Comparison of ENCODE assay signal across 9 cellular contexts in genomic region chr7:66050990-66051424, GRCh38. TPM values are rescaled to one million over a fixed set of nuclear protein-coding genes. Genes with fewer than 3 reads are reported as not detected.
DNase-seq lines count a peak whose midpoint lies in the region; ATAC-seq, FAIRE-seq and TF ChIP-seq lines count a peak whose summit lies in the region.
"Had no signal": no experiment of that assay in that cellular context is flagged by ENCODE, and none has a peak within 500 bp of the region (broad histone marks: within the 10 kb centered on the region; RNA-seq: fewer than 3 reads in every experiment).

No MANE protein-coding gene starts in this region.

- no peaks in the 10 kb centered on the region for H3K79me2 ChIP-seq in smooth muscle cell (ENCODE audit: low read depth)

- FAIRE-seq in H54 (lab: Jason Lieb, UNC) (no peak), RCC 7860 (lab: Jason Lieb, UNC) (peak; percentile 76)

- peaks cover 3% of the 10 kb centered on the region for H3F3A ChIP-seq in smooth muscle cell (ENCODE audit: low read depth)

- TF ChIP-seq CTCF in fibroblast of the aortic adventitia (IDR thresholded peaks at IDR 0.05; ENCODE audit: insufficient read depth, low read length) = no peak
- TF ChIP-seq CTCF in smooth muscle cell (IDR thresholded peaks at IDR 0.05; ENCODE audit: borderline replicate concordance, insufficient read depth, poor library complexity, severe bottlenecking) = no peak
- no peak for TF ChIP-seq CTCF in transverse colon (IDR thresholded peaks at IDR 0.05)

- H3K4me1 ChIP-seq in smooth muscle cell (ENCODE audit: low read depth) (no peaks in the 10 kb centered on the region), transverse colon (peaks cover 0 to 6% (median 0%) of the 10 kb centered on the region in 4 donors)

- no peak for ATAC-seq in GM21360 (IDR thresholded peaks at IDR 0.05; ENCODE audit: unreplicated experiment)
- no peak for ATAC-seq in GM18870 (IDR thresholded peaks at IDR 0.05; ENCODE audit: unreplicated experiment)

- H3K4me3 ChIP-seq in fibroblast of the aortic adventitia (ENCODE audit: low read depth, low read length) = no peak overlapping the region
- no peak overlapping the region for H3K4me3 ChIP-seq in smooth muscle cell
- no peak overlapping the region for H3K4me3 ChIP-seq in transverse colon

- H3K9ac ChIP-seq in smooth muscle cell (ENCODE audit: low read depth) = no peak overlapping the region

- H3K36me3 ChIP-seq in smooth muscle cell (ENCODE audit: low read depth) (no peaks in the 10 kb centered on the region), transverse colon (no peaks in the 10 kb centered on the region)

- in situ Hi-C loops in transverse colon (cut with MboI; ENCODE audit: low pct_ligation_motif_present in 1 of 4, low pct_unique_long_range_greater_than_20kb in 1 of 4, low sequenced_read_pairs in 3 of 4) = no loop called here

- 22% methylated on average over 2 of the region's 2 CpGs for WGBS in smooth muscle cell (ENCODE audit: low lambda C conversion rate)
- 75 to 76% methylated on average over 1 to 2 of the region's 2 CpGs for WGBS in transverse colon (ENCODE audit: low coverage in 1 of 2), 2 donors

- H3K4me2 ChIP-seq in smooth muscle cell = no peak overlapping the region

- TF ChIP-seq POLR2A in H54 (IDR thresholded peaks at IDR 0.05; ENCODE audit: low read depth, low read length) (no peak), transverse colon (IDR thresholded peaks at IDR 0.05) (no peak)

- H3K27me3 ChIP-seq in smooth muscle cell (ENCODE audit: low read depth) (no peaks in the 10 kb centered on the region), transverse colon (no peaks in the 10 kb centered on the region)

- intact Hi-C loops in transverse colon (cut with DNase I; ENCODE audit: low total_unique reads) = no loop called here

- peak; percentile 40 for DNase-seq in H54 (ENCODE audit: insufficient read length, low spot score)
- peak; percentile 87 for DNase-seq in RCC 7860 (ENCODE audit: low spot score)
- peak; percentile 98 for DNase-seq in fibroblast of the aortic adventitia (ENCODE audit: low read depth)
- DNase-seq in smooth muscle cell (lab: John Stamatoyannopoulos, UW; ENCODE audit: unreplicated experiment) = peak; percentile 16
- DNase-seq in transverse colon = no peak
- DNase-seq: activated effector memory CD4-positive, alpha-beta T cell treated with anti-CD3 and anti-CD28 coated beads, Interleukin-2, amount 50 U/mL, for 16 hours; islet precursor cell had no signal

- H4K20me1 ChIP-seq in smooth muscle cell (ENCODE audit: low read depth) = no peaks in the 10 kb centered on the region

- no peaks in the 10 kb centered on the region for H3K9me3 ChIP-seq in smooth muscle cell (replicated peaks; ENCODE audit: low read depth)
- H3K9me3 ChIP-seq in transverse colon = no peaks in the 10 kb centered on the region

- H2AFZ ChIP-seq in smooth muscle cell (ENCODE audit: low read depth) = no peak overlapping the region

- no peak for TF ChIP-seq EP300 in transverse colon (IDR thresholded peaks at IDR 0.05; ENCODE audit: low read depth)

- H3K27ac ChIP-seq in smooth muscle cell (ENCODE audit: low read depth) (peak overlapping the region; percentile 49), transverse colon (no peak overlapping the region)

RNA-seq across cellular contexts. Expression of gene ASL, which starts 24.6 kb away (rescaled TPM):
- total RNA-seq in fibroblast of the aortic adventitia (ENCODE audit: low replicate concordance) (13.9 and 45.8 TPM in 2 replicates), smooth muscle cell (12.3 and 12.4 TPM in 2 replicates), transverse colon (100 to 1,000 TPM in 2 of 4 donors, 10 to 100 TPM in 2; 77.2 to 179 (median 129) TPM)
- 26.1 and 31.5 TPM in 2 replicates for polyA plus RNA-seq in smooth muscle cell
